ENCODE assay signal across 1 cellular context in the genomic region with DNA sequence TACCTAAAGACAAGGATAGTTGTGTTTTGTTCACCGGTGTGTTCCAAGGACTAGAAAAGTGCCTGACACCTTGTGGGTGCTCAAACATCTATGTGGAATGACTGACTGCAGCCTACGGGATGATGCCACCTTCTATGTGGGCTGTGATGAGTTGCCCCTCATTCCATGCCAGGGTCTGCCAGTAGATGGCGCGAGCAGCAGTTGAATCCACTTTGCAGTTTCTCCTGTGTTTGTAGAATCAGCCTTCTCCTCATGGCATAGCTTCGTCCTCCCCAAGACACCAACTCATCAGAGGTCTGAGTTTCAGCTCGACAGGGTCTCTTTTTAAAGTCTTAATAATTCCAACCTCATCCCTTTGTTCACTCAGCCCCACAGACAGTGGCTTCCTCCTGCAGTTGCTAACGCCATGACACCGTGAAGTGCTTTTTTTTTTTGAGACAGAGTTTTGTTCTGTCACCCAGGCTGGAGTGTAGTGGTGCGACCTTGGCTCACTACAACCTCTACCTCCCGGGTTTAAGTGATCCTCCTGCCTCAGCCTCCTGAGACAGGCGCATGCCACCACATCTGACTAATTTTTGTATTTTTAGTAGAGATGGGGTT.
TF ChIP-seq lines count a peak whose summit lies in the region.

No MANE protein-coding gene starts in this region.

TF ChIP-seq in SK-N-SH treated with all-trans-retinoic acid at 6 μM for 48 hours, 23 proteins besides CTCF, POLR2A, EP300 and RAD21 (continued from another document):
- TF ChIP-seq, protein P1, sequence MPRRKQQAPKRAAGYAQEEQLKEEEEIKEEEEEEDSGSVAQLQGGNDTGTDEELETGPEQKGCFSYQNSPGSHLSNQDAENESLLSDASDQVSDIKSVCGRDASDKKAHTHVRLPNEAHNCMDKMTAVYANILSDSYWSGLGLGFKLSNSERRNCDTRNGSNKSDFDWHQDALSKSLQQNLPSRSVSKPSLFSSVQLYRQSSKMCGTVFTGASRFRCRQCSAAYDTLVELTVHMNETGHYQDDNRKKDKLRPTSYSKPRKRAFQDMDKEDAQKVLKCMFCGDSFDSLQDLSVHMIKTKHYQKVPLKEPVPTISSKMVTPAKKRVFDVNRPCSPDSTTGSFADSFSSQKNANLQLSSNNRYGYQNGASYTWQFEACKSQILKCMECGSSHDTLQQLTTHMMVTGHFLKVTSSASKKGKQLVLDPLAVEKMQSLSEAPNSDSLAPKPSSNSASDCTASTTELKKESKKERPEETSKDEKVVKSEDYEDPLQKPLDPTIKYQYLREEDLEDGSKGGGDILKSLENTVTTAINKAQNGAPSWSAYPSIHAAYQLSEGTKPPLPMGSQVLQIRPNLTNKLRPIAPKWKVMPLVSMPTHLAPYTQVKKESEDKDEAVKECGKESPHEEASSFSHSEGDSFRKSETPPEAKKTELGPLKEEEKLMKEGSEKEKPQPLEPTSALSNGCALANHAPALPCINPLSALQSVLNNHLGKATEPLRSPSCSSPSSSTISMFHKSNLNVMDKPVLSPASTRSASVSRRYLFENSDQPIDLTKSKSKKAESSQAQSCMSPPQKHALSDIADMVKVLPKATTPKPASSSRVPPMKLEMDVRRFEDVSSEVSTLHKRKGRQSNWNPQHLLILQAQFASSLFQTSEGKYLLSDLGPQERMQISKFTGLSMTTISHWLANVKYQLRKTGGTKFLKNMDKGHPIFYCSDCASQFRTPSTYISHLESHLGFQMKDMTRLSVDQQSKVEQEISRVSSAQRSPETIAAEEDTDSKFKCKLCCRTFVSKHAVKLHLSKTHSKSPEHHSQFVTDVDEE (CRISPR knock-in tag; IDR thresholded peaks at IDR 0.05) = no peak
- no peak for TF ChIP-seq ZNF565 (CRISPR knock-in tag; conservative IDR thresholded peaks at IDR 0.05; ENCODE audit: low read depth)
- TF ChIP-seq OSR1 (CRISPR knock-in tag; IDR thresholded peaks at IDR 0.05) = no peak
- TF ChIP-seq TOX (CRISPR knock-in tag; IDR thresholded peaks at IDR 0.05; ENCODE audit: borderline replicate concordance) = no peak
- TF ChIP-seq ZNF70 (CRISPR knock-in tag; IDR thresholded peaks at IDR 0.05) = no peak
